In the genomic region with DNA sequence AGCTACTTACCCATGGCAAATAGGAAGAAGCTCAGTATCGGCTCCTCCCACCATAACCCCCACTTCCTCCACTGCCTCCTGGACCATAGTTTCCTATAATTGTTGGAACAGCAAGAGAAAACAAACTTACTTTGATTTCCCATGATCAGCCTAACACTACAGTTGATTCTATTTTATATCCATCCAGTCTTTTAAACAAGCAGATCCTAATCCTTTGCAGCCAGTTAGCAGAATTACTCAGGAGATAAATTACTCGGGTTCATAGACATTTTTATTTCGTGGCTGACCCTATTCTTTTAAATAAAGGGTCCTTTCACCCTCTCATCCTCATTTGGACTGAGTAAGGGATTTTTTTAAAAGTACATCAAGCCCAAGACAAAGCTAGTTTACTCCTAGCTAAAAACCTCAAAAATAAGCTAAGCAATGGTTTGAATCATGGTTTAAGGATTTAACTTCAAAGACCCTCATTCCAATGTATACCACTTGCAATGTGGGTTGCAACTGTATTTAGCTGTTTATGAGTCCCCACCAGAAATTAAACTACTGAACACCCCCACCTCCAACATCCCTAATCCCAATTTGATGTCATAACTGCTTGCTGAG, we compare ENCODE assay signal across 1 cellular context.
TF ChIP-seq lines count a peak whose summit lies in the region.

No MANE protein-coding gene starts in this region.

TF ChIP-seq in GM12878, 131 proteins besides CTCF, POLR2A, EP300 and RAD21 (continues in another document):
- TF ChIP-seq ZNF207 (IDR thresholded peaks at IDR 0.05; ENCODE audit: borderline replicate concordance) (no peak), JUNB (IDR thresholded peaks at IDR 0.05) (no peak), SMAD5 (IDR thresholded peaks at IDR 0.05; ENCODE audit: low read depth) (no peak), NFXL1 (IDR thresholded peaks at IDR 0.05; ENCODE audit: borderline replicate concordance) (no peak), WRNIP1 (IDR thresholded peaks at IDR 0.05; ENCODE audit: borderline replicate concordance, low read depth, low read length) (no peak), PML (IDR thresholded peaks at IDR 0.05; ENCODE audit: low read length) (no peak), NFIC (IDR thresholded peaks at IDR 0.05; ENCODE audit: low read depth, low read length) (0 out of 2 replicates have a peak, but pooled peaks have one; percentile 15), MTA2 (IDR thresholded peaks at IDR 0.05; ENCODE audit: low read depth) (no peak), ZNF622 (IDR thresholded peaks at IDR 0.05) (no peak), POLR2AphosphoS5 (IDR thresholded peaks at IDR 0.05; ENCODE audit: low read length) (peak; percentile 81), POLR2AphosphoS2 (IDR thresholded peaks at IDR 0.05; ENCODE audit: low read depth, low read length) (no peak), FOXK2 (IDR thresholded peaks at IDR 0.05) (no peak), SUZ12 (IDR thresholded peaks at IDR 0.05; ENCODE audit: unreplicated experiment) (no peak), ZNF24 (IDR thresholded peaks at IDR 0.05) (no peak), NFYA (IDR thresholded peaks at IDR 0.05; ENCODE audit: borderline replicate concordance, low read depth, low read length) (no peak), CHD4 (IDR thresholded peaks at IDR 0.05) (no peak), ETV6 (conservative IDR thresholded peaks at IDR 0.05 in 1 of 2, IDR thresholded peaks at IDR 0.05 in 1 of 2; ENCODE audit: borderline replicate concordance in 1 of 2, low read depth in 1 of 2) (no peak), NR2C1 (IDR thresholded peaks at IDR 0.05) (no peak), RB1 (IDR thresholded peaks at IDR 0.05; ENCODE audit: borderline replicate concordance) (no peak), ESRRA (IDR thresholded peaks at IDR 0.05; ENCODE audit: low read length) (no peak), MEF2B (IDR thresholded peaks at IDR 0.05; ENCODE audit: partially characterized antibody, poor library complexity, severe bottlenecking) (no peak), PAX8 (IDR thresholded peaks at IDR 0.05) (no peak), BACH1 (IDR thresholded peaks at IDR 0.05; ENCODE audit: borderline replicate concordance) (peak; percentile 71; the same call in 1 of the 2 replicates), CREB1 (IDR thresholded peaks at IDR 0.05; ENCODE audit: low read depth) (no peak), CEBPB (IDR thresholded peaks at IDR 0.05; ENCODE audit: borderline replicate concordance in 1 of 2, low read depth in 2 of 2, low read length in 2 of 2) (no peak), CBX5 (IDR thresholded peaks at IDR 0.05; ENCODE audit: low read depth) (no peak)
- TF ChIP-seq, protein P1, sequence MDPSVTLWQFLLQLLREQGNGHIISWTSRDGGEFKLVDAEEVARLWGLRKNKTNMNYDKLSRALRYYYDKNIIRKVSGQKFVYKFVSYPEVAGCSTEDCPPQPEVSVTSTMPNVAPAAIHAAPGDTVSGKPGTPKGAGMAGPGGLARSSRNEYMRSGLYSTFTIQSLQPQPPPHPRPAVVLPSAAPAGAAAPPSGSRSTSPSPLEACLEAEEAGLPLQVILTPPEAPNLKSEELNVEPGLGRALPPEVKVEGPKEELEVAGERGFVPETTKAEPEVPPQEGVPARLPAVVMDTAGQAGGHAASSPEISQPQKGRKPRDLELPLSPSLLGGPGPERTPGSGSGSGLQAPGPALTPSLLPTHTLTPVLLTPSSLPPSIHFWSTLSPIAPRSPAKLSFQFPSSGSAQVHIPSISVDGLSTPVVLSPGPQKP (IDR thresholded peaks at IDR 0.05; ENCODE audit: low read depth, low read length), result no peak
- TF ChIP-seq, protein P2, sequence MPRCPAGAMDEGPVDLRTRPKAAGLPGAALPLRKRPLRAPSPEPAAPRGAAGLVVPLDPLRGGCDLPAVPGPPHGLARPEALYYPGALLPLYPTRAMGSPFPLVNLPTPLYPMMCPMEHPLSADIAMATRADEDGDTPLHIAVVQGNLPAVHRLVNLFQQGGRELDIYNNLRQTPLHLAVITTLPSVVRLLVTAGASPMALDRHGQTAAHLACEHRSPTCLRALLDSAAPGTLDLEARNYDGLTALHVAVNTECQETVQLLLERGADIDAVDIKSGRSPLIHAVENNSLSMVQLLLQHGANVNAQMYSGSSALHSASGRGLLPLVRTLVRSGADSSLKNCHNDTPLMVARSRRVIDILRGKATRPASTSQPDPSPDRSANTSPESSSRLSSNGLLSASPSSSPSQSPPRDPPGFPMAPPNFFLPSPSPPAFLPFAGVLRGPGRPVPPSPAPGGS (IDR thresholded peaks at IDR 0.05; ENCODE audit: borderline replicate concordance, insufficient read depth, low read depth, low read length, poor library complexity, severe bottlenecking), result no peak
- TF ChIP-seq, protein P3, sequence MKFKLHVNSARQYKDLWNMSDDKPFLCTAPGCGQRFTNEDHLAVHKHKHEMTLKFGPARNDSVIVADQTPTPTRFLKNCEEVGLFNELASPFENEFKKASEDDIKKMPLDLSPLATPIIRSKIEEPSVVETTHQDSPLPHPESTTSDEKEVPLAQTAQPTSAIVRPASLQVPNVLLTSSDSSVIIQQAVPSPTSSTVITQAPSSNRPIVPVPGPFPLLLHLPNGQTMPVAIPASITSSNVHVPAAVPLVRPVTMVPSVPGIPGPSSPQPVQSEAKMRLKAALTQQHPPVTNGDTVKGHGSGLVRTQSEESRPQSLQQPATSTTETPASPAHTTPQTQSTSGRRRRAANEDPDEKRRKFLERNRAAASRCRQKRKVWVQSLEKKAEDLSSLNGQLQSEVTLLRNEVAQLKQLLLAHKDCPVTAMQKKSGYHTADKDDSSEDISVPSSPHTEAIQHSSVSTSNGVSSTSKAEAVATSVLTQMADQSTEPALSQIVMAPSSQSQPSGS (IDR thresholded peaks at IDR 0.05; ENCODE audit: low read length), result no peak
- TF ChIP-seq, protein P4, sequence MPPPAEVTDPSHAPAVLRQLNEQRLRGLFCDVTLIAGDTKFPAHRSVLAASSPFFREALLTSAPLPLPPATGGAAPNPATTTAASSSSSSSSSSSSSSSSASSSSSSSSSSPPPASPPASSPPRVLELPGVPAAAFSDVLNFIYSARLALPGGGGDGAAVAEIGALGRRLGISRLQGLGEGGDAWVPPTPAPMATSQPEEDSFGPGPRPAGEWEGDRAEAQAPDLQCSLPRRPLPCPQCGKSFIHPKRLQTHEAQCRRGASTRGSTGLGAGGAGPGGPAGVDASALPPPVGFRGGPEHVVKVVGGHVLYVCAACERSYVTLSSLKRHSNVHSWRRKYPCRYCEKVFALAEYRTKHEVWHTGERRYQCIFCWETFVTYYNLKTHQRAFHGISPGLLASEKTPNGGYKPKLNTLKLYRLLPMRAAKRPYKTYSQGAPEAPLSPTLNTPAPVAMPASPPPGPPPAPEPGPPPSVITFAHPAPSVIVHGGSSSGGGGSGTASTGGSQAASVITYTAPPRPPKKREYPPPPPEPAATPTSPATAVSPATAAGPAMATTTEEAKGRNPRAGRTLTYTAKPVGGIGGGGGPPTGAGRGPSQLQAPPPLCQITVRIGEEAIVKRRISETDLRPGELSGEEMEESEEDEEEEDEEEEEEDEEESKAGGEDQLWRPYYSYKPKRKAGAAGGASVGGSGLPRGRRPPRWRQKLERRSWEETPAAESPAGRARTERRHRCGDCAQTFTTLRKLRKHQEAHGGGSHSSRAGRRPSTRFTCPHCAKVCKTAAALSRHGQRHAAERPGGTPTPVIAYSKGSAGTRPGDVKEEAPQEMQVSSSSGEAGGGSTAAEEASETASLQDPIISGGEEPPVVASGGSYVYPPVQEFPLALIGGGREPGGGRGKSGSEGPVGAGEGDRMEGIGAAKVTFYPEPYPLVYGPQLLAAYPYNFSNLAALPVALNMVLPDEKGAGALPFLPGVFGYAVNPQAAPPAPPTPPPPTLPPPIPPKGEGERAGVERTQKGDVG (CRISPR knock-in tag; IDR thresholded peaks at IDR 0.05), result 0 out of 2 replicates have a peak, but pooled peaks have one; percentile 7
- TF ChIP-seq, protein P5, sequence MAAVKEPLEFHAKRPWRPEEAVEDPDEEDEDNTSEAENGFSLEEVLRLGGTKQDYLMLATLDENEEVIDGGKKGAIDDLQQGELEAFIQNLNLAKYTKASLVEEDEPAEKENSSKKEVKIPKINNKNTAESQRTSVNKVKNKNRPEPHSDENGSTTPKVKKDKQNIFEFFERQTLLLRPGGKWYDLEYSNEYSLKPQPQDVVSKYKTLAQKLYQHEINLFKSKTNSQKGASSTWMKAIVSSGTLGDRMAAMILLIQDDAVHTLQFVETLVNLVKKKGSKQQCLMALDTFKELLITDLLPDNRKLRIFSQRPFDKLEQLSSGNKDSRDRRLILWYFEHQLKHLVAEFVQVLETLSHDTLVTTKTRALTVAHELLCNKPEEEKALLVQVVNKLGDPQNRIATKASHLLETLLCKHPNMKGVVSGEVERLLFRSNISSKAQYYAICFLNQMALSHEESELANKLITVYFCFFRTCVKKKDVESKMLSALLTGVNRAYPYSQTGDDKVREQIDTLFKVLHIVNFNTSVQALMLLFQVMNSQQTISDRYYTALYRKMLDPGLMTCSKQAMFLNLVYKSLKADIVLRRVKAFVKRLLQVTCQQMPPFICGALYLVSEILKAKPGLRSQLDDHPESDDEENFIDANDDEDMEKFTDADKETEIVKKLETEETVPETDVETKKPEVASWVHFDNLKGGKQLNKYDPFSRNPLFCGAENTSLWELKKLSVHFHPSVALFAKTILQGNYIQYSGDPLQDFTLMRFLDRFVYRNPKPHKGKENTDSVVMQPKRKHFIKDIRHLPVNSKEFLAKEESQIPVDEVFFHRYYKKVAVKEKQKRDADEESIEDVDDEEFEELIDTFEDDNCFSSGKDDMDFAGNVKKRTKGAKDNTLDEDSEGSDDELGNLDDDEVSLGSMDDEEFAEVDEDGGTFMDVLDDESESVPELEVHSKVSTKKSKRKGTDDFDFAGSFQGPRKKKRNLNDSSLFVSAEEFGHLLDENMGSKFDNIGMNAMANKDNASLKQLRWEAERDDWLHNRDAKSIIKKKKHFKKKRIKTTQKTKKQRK (IDR thresholded peaks at IDR 0.05; ENCODE audit: low read depth, low read length), result no peak
- TF ChIP-seq, protein P6, sequence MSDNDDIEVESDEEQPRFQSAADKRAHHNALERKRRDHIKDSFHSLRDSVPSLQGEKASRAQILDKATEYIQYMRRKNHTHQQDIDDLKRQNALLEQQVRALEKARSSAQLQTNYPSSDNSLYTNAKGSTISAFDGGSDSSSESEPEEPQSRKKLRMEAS (IDR thresholded peaks at IDR 0.05; ENCODE audit: low read depth, low read length), result no peak
- TF ChIP-seq, protein P7, sequence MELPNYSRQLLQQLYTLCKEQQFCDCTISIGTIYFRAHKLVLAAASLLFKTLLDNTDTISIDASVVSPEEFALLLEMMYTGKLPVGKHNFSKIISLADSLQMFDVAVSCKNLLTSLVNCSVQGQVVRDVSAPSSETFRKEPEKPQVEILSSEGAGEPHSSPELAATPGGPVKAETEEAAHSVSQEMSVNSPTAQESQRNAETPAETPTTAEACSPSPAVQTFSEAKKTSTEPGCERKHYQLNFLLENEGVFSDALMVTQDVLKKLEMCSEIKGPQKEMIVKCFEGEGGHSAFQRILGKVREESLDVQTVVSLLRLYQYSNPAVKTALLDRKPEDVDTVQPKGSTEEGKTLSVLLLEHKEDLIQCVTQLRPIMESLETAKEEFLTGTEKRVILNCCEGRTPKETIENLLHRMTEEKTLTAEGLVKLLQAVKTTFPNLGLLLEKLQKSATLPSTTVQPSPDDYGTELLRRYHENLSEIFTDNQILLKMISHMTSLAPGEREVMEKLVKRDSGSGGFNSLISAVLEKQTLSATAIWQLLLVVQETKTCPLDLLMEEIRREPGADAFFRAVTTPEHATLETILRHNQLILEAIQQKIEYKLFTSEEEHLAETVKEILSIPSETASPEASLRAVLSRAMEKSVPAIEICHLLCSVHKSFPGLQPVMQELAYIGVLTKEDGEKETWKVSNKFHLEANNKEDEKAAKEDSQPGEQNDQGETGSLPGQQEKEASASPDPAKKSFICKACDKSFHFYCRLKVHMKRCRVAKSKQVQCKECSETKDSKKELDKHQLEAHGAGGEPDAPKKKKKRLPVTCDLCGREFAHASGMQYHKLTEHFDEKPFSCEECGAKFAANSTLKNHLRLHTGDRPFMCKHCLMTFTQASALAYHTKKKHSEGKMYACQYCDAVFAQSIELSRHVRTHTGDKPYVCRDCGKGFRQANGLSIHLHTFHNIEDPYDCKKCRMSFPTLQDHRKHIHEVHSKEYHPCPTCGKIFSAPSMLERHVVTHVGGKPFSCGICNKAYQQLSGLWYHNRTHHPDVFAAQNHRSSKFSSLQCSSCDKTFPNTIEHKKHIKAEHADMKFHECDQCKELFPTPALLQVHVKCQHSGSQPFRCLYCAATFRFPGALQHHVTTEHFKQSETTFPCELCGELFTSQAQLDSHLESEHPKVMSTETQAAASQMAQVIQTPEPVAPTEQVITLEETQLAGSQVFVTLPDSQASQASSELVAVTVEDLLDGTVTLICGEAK (IDR thresholded peaks at IDR 0.05; ENCODE audit: borderline replicate concordance), result no peak
- TF ChIP-seq, protein P8, sequence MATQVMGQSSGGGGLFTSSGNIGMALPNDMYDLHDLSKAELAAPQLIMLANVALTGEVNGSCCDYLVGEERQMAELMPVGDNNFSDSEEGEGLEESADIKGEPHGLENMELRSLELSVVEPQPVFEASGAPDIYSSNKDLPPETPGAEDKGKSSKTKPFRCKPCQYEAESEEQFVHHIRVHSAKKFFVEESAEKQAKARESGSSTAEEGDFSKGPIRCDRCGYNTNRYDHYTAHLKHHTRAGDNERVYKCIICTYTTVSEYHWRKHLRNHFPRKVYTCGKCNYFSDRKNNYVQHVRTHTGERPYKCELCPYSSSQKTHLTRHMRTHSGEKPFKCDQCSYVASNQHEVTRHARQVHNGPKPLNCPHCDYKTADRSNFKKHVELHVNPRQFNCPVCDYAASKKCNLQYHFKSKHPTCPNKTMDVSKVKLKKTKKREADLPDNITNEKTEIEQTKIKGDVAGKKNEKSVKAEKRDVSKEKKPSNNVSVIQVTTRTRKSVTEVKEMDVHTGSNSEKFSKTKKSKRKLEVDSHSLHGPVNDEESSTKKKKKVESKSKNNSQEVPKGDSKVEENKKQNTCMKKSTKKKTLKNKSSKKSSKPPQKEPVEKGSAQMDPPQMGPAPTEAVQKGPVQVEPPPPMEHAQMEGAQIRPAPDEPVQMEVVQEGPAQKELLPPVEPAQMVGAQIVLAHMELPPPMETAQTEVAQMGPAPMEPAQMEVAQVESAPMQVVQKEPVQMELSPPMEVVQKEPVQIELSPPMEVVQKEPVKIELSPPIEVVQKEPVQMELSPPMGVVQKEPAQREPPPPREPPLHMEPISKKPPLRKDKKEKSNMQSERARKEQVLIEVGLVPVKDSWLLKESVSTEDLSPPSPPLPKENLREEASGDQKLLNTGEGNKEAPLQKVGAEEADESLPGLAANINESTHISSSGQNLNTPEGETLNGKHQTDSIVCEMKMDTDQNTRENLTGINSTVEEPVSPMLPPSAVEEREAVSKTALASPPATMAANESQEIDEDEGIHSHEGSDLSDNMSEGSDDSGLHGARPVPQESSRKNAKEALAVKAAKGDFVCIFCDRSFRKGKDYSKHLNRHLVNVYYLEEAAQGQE (IDR thresholded peaks at IDR 0.05; ENCODE audit: low read depth, low read length), result no peak
- TF ChIP-seq, protein P9, sequence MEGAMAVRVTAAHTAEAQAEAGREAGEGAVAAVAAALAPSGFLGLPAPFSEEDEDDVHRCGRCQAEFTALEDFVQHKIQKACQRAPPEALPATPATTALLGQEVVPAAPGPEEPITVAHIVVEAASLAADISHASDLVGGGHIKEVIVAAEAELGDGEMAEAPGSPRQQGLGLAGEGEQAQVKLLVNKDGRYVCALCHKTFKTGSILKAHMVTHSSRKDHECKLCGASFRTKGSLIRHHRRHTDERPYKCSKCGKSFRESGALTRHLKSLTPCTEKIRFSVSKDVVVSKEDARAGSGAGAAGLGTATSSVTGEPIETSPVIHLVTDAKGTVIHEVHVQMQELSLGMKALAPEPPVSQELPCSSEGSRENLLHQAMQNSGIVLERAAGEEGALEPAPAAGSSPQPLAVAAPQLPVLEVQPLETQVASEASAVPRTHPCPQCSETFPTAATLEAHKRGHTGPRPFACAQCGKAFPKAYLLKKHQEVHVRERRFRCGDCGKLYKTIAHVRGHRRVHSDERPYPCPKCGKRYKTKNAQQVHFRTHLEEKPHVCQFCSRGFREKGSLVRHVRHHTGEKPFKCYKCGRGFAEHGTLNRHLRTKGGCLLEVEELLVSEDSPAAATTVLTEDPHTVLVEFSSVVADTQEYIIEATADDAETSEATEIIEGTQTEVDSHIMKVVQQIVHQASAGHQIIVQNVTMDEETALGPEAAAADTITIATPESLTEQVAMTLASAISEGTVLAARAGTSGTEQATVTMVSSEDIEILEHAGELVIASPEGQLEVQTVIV (IDR thresholded peaks at IDR 0.05; ENCODE audit: borderline replicate concordance, partially characterized antibody), result no peak
